Comparison of ENCODE assay signal across 8 cellular contexts in the genomic region with DNA sequence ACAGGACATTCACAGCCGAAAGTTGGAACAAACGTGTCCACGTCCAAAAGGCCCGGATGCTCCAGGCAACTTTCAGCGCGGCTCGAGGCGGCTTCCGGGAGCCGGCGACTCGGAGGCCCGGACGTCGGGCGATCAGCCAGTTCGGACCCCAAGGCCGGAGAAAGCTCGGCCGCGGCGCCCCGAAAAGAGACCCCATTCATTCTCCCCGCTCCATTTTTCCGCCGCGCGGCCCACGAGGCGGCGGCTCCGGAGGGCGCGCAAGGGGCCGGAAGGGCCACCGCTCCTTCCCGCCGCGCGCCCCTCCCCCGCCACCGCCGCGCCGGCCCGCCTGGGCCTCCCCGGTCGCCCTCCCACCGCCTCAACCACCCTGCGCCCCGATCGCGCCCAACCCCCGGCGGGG.
DNase-seq lines count a peak whose midpoint lies in the region; ATAC-seq and TF ChIP-seq lines count a peak whose summit lies in the region.
"Not testable (repeated sequence)": the region's sequence is repeated elsewhere in the genome, so short reads cannot be mapped to it uniquely, and the experiment has no call there.

No MANE protein-coding gene starts in this region.

- H3K36me3 ChIP-seq in MM.1S (replicated peaks; ENCODE audit: insufficient read depth, low read length); effector memory CD4-positive, alpha-beta T cell (ENCODE audit: control insufficient read depth, insufficient read depth, low read length); gastrocnemius medialis: not testable (repeated sequence)

- in situ Hi-C loops in gastrocnemius medialis (cut with MboI; ENCODE audit: low sequenced_read_pairs in 4 of 4) = not testable (repeated sequence)

- H3K4me1 ChIP-seq in MM.1S (ENCODE audit: low read length); effector memory CD4-positive, alpha-beta T cell (ENCODE audit: control insufficient read depth, insufficient read depth, low read length, poor library complexity, severe bottlenecking); gastrocnemius medialis: not testable (repeated sequence)

- ATAC-seq in GM19395 (IDR thresholded peaks at IDR 0.05; ENCODE audit: unreplicated experiment) (peak; percentile 37), HG02852 (IDR thresholded peaks at IDR 0.05; ENCODE audit: unreplicated experiment) (peak; percentile 16), left colon (peak; percentile 68), gastrocnemius medialis (peak; percentile 6 to 40)

- H3K27me3 ChIP-seq in AG04450 (ENCODE audit: control insufficient read depth, insufficient read depth, low read length); MM.1S (replicated peaks; ENCODE audit: insufficient read depth, low read length); effector memory CD4-positive, alpha-beta T cell (replicated peaks; ENCODE audit: control insufficient read depth, insufficient read depth, low read length, poor library complexity, severe bottlenecking); gastrocnemius medialis: not testable (repeated sequence)

- H3K4me2 ChIP-seq in MM.1S (ENCODE audit: low read depth, low read length) = not testable (repeated sequence)

- not testable (repeated sequence) for H3F3A ChIP-seq in MM.1S (ENCODE audit: insufficient read depth, low read length)

- CTCF ChIA-PET in AG04450 (lab: Charles Lee) = not testable (repeated sequence)

- intact Hi-C loops in left colon (cut with DNase I, micrococcal nuclease); gastrocnemius medialis (cut with DNase I; ENCODE audit: low total_unique reads): not testable (repeated sequence)

- not testable (repeated sequence) for H3K9me3 ChIP-seq in AG04450 (ENCODE audit: control insufficient read depth, insufficient read depth, low read length); MM.1S (replicated peaks; ENCODE audit: insufficient read depth, low read length); effector memory CD4-positive, alpha-beta T cell (ENCODE audit: control insufficient read depth, low read length); gastrocnemius medialis

- DNase-seq in AG04450 (ENCODE audit: low read depth, low spot score); gastrocnemius medialis: not testable (repeated sequence)
- DNase-seq in MM.1S (peak; percentile 44), left colon (peak; percentile 24 to 43)
- DNase-seq in activated CD8-positive, alpha-beta memory T cell treated with anti-CD3 and anti-CD28 coated beads, Interleukin-2, amount 50 U/mL, for 4 hours = peak; percentile 23
- DNase-seq in effector memory CD4-positive, alpha-beta T cell = peak in 1 of 3 donors; percentile 6

- not testable (repeated sequence) for H2AFZ ChIP-seq in MM.1S (ENCODE audit: low read length)

- POLR2A ChIA-PET in AG04450 (lab: Yijun Ruan, JAX) = not testable (repeated sequence)

- not testable (repeated sequence) for TF ChIP-seq CTCF in AG04450 (IDR thresholded peaks at IDR 0.05; ENCODE audit: low read depth, low read length); MM.1S (IDR thresholded peaks at IDR 0.05; ENCODE audit: low read length); gastrocnemius medialis (IDR thresholded peaks at IDR 0.05 in 4 of 5, conservative IDR thresholded peaks at IDR 0.05 in 1 of 5)

- H3K4me3 ChIP-seq in AG04450 (ENCODE audit: low read depth, low read length) (peak overlapping the region; percentile 64), MM.1S (ENCODE audit: low read length) (peak overlapping the region; percentile 62), gastrocnemius medialis (peak overlapping the region in 2 of 4 donors; percentile 60 to 64)
- H3K4me3 ChIP-seq in effector memory CD4-positive, alpha-beta T cell (ENCODE audit: insufficient read depth, low read depth, low read length, poor library complexity, severe bottlenecking) = not testable (repeated sequence)

- H4K20me1 ChIP-seq in MM.1S (ENCODE audit: insufficient read depth, low read length) = not testable (repeated sequence)

- not testable (repeated sequence) for H3K79me2 ChIP-seq in MM.1S (ENCODE audit: low read length)

- not testable (repeated sequence) for H3K27ac ChIP-seq in AG04450 (ENCODE audit: low read depth, low read length)
- H3K27ac ChIP-seq in MM.1S (ENCODE audit: low read length) (peak overlapping the region; percentile 32; the same call in 1 of the 2 replicates), gastrocnemius medialis (peak overlapping the region in 2 of 4 donors; percentile 75 to 84)
- H3K27ac ChIP-seq in effector memory CD4-positive, alpha-beta T cell (ENCODE audit: insufficient read depth, low read length, poor library complexity, severe bottlenecking) = peak overlapping the region; percentile 32

- H3K9me2 ChIP-seq in MM.1S (replicated peaks; ENCODE audit: insufficient read depth, low read length) = not testable (repeated sequence)

- not testable (repeated sequence) for TF ChIP-seq POLR2A in gastrocnemius medialis (IDR thresholded peaks at IDR 0.05)

- H3K9ac ChIP-seq in MM.1S (ENCODE audit: low read length) = peak overlapping the region; percentile 72

Comparison
In these comparisons a context has a peak if more than half of its experiments do, and no peak if none do; other contexts are left out.
1. ATAC-seq: peak in every context shown above with its lines; median percentile 68 in left colon; 37 in GM19395; 23 in gastrocnemius medialis; 16 in HG02852.